Comparison of ENCODE assay signal across 13 cellular contexts in genomic region chr7:121397346-121397745, GRCh38. TPM values are rescaled to one million over a fixed set of nuclear protein-coding genes. Genes with fewer than 3 reads are reported as not detected.
DNase-seq lines count a peak whose midpoint lies in the region; ATAC-seq and TF ChIP-seq lines count a peak whose summit lies in the region.
"Had no signal": no experiment of that assay in that cellular context is flagged by ENCODE, and none has a peak within 500 bp of the region (broad histone marks: within the 10 kb centered on the region; RNA-seq: fewer than 3 reads in every experiment).

No MANE protein-coding gene starts in this region.

- H3K4me2 ChIP-seq in PC-3 (ENCODE audit: low read length) (no peak overlapping the region), smooth muscle cell (peak overlapping the region; percentile 90)

- H2AFZ ChIP-seq in PC-3 (ENCODE audit: low read length) (peak overlapping the region; percentile 96; the same call in 1 of the 2 replicates), smooth muscle cell (ENCODE audit: low read depth) (no peak overlapping the region)

- ATAC-seq in PC-3 (no peak), GM19467 (IDR thresholded peaks at IDR 0.05; ENCODE audit: unreplicated experiment) (no peak), left lobe of liver (no peak)
- ATAC-seq in effector memory CD8-positive, alpha-beta T cell (replicated peaks): no peak

- H3K9me3 ChIP-seq in PC-3 (ENCODE audit: low read length) (no peaks in the 10 kb centered on the region), smooth muscle cell (replicated peaks; ENCODE audit: low read depth) (no peaks in the 10 kb centered on the region)

- H3F3A ChIP-seq in PC-3 (ENCODE audit: low read length, unreplicated experiment): no peaks in the 10 kb centered on the region
- no peaks in the 10 kb centered on the region for H3F3A ChIP-seq in smooth muscle cell (ENCODE audit: low read depth)

- no TSS peak for BruUV-seq in PC-3 (replicated peaks; lab: Mats Ljungman, UMichigan)

- peaks cover 14% of the 10 kb centered on the region for H3K4me1 ChIP-seq in PC-3 (ENCODE audit: insufficient read depth, low read length)
- peaks cover 7% of the 10 kb centered on the region for H3K4me1 ChIP-seq in smooth muscle cell (ENCODE audit: low read depth)

- H3K4me3 ChIP-seq in PC-3 (ENCODE audit: low read length): no peak overlapping the region
- peak overlapping the region; percentile 94 for H3K4me3 ChIP-seq in smooth muscle cell

- H3K79me2 ChIP-seq in PC-3 (ENCODE audit: low read length) (peaks cover 35% of the 10 kb centered on the region), smooth muscle cell (ENCODE audit: low read depth) (peaks cover 35% of the 10 kb centered on the region)

- 0 out of 2 replicates have a peak, but pooled peaks cover 8% of the 10 kb centered on the region for H4K20me1 ChIP-seq in PC-3 (ENCODE audit: low read length)
- peaks cover 54% of the 10 kb centered on the region for H4K20me1 ChIP-seq in smooth muscle cell (ENCODE audit: low read depth)

- TF ChIP-seq CTCF in PC-3 (conservative IDR thresholded peaks at IDR 0.05; ENCODE audit: low read depth, low read length) (no peak), smooth muscle cell (IDR thresholded peaks at IDR 0.05; ENCODE audit: borderline replicate concordance, insufficient read depth, poor library complexity, severe bottlenecking) (no peak)

- H3K9ac ChIP-seq in PC-3 (ENCODE audit: low read length) (no peak overlapping the region), smooth muscle cell (ENCODE audit: low read depth) (no peak overlapping the region)

- intact Hi-C loops in PC-3 (cut with micrococcal nuclease): loop anchor here (5.0 kb wide), 1 partner anchor 85 kb away; no protein-coding TSS in a partner anchor

- H3K9me3 Mint-ChIP-seq in activated naive CD4-positive, alpha-beta T cell treated with anti-CD3 and anti-CD28 coated beads, Interleukin-2, amount 50 U/mL, for 24 hours: no peaks in the 10 kb centered on the region
- no peaks in the 10 kb centered on the region for H3K9me3 Mint-ChIP-seq in effector memory CD8-positive, alpha-beta T cell

- H3K4me3 Mint-ChIP-seq in activated naive CD4-positive, alpha-beta T cell treated with anti-CD3 and anti-CD28 coated beads, Interleukin-2, amount 50 U/mL, for 24 hours: peak overlapping the region; percentile 68
- peak overlapping the region; percentile 82 to 84 for H3K4me3 Mint-ChIP-seq in effector memory CD8-positive, alpha-beta T cell

- POLR2A ChIA-PET in PC-3 (lab: Charles Lee; ENCODE audit: unreplicated experiment): no interaction called here

- no peak overlapping the region for H3K27ac Mint-ChIP-seq in activated naive CD4-positive, alpha-beta T cell treated with anti-CD3 and anti-CD28 coated beads, Interleukin-2, amount 50 U/mL, for 24 hours
- no peak overlapping the region for H3K27ac Mint-ChIP-seq in effector memory CD8-positive, alpha-beta T cell

- H3K27me3 Mint-ChIP-seq in activated naive CD4-positive, alpha-beta T cell treated with anti-CD3 and anti-CD28 coated beads, Interleukin-2, amount 50 U/mL, for 24 hours: no peaks in the 10 kb centered on the region
- H3K27me3 Mint-ChIP-seq in effector memory CD8-positive, alpha-beta T cell: no peaks in the 10 kb centered on the region

- H3K36me3 Mint-ChIP-seq in activated naive CD4-positive, alpha-beta T cell treated with anti-CD3 and anti-CD28 coated beads, Interleukin-2, amount 50 U/mL, for 24 hours: peaks cover 3% of the 10 kb centered on the region
- peaks cover 9% of the 10 kb centered on the region for H3K36me3 Mint-ChIP-seq in effector memory CD8-positive, alpha-beta T cell (ENCODE audit: insufficient read depth)

- H3K4me1 Mint-ChIP-seq in activated naive CD4-positive, alpha-beta T cell treated with anti-CD3 and anti-CD28 coated beads, Interleukin-2, amount 50 U/mL, for 24 hours: peaks cover 26% of the 10 kb centered on the region
- peaks cover 3 to 8% of the 10 kb centered on the region in 2 donors for H3K4me1 Mint-ChIP-seq in effector memory CD8-positive, alpha-beta T cell (ENCODE audit: low read depth in 2 of 2)

- WGBS in smooth muscle cell (ENCODE audit: low lambda C conversion rate): 96% methylated on average over 3 of the region's 3 CpGs

- CTCF ChIA-PET in PC-3 (lab: Charles Lee): interaction anchor here (0.6 kb wide), 1 partner anchor 147 kb away, joined by 7 read pairs; no protein-coding TSS in a partner anchor

- H3K27ac ChIP-seq in PC-3 (ENCODE audit: low read length) (no peak overlapping the region), smooth muscle cell (ENCODE audit: low read depth) (peak overlapping the region; percentile 81)

- DNase-seq in activated naive CD4-positive, alpha-beta T cell treated with anti-CD3 and anti-CD28 coated beads, Interleukin-2, amount 50 U/mL, for 16 hours: no peak
- DNase-seq in PC-3: no peak
- no peak for DNase-seq in effector memory CD8-positive, alpha-beta T cell
- no peak for DNase-seq in smooth muscle cell (lab: John Stamatoyannopoulos, UW; ENCODE audit: unreplicated experiment)
- no peak for DNase-seq in left lobe of liver (ENCODE audit: low spot score)
- no peak for DNase-seq in HPDE6-E6E7 (ENCODE audit: extremely low spot score)
- DNase-seq: activated CD4-positive, alpha-beta T cell treated with anti-CD3 and anti-CD28 coated beads, Interleukin-2, amount 50 U/mL, for 4 hours; effector CD4-positive, alpha-beta T cell; IMR-90; SHP77 treated with DMSO at 0.1 percent for 48 hours had no signal

- peaks cover 6% of the 10 kb centered on the region; the same call in 1 of the 2 replicates for H3K36me3 ChIP-seq in PC-3 (ENCODE audit: low read depth, low read length)
- no peaks in the 10 kb centered on the region for H3K36me3 ChIP-seq in smooth muscle cell (ENCODE audit: low read depth)

- H3K27me3 ChIP-seq in PC-3 (ENCODE audit: low read length) (no peaks in the 10 kb centered on the region), smooth muscle cell (ENCODE audit: low read depth) (no peaks in the 10 kb centered on the region)
- H3K27me3 ChIP-seq: BLaER1 treated with 17β-estradiol and CSF1 and Interleukin-3, amounts not matched to agents 10 nM and 100 nM had no signal

- no peaks in the 10 kb centered on the region for H3K9me2 ChIP-seq in PC-3 (replicated peaks; ENCODE audit: low read length)

RNA-seq across cellular contexts. Expression of gene FAM3C, which starts 1.2 kb away (rescaled TPM):
- total RNA-seq in PC-3 (2014; rRNA removed): 37.7 and 37.9 TPM in 2 replicates
- total RNA-seq in smooth muscle cell: 101 and 126 TPM in 2 replicates
- 81.2 and 83.9 TPM in 2 replicates for polyA plus RNA-seq in smooth muscle cell
- total RNA-seq in left lobe of liver: 18.3 TPM
